In the genomic region with DNA sequence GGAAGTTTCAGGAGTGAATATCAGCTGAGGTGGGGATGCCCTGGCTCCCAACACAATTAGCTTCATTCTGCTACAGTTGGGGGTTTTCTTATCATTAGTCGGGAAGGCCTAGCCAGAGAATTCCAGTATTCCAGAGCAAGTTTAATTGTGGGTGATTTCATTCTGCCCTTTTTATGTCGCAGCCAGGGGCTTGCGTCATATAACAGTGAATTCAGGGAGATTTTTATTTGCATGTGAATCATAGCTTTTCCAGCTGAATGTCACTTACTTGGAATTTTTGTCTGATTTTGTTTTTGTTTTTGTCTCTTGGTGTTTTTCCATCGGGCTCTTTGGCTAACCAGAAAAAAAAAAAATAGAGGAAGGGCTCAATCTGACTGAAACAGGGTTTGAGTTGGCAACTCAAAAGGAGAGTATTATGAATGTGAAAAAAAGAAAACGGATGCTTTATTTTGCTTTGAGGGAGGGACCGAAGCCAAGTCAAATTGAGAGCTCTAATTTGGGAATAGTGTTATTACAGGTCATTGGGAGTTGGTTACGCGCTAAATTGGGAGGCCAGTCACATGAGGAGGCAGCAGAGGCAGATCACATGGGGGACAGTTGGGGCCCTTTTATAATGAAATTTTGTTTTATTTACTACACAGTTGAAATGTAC, we compare ENCODE assay signal across 9 cellular contexts.
DNase-seq lines count a peak whose midpoint lies in the region; ATAC-seq and TF ChIP-seq lines count a peak whose summit lies in the region.
"Had no signal": no experiment of that assay in that cellular context is flagged by ENCODE, and none has a peak within 500 bp of the region (broad histone marks: within the 10 kb centered on the region; RNA-seq: fewer than 3 reads in every experiment).

No MANE protein-coding gene starts in this region.

- no peaks in the 10 kb centered on the region for H3K9me3 Mint-ChIP-seq in activated naive CD4-positive, alpha-beta T cell treated with anti-CD3 and anti-CD28 coated beads, Interleukin-2, amount 10 ng/mL, durations not matched to agents 7 days and 5 days

- peaks cover 10% of the 10 kb centered on the region for H3K4me1 Mint-ChIP-seq in activated naive CD4-positive, alpha-beta T cell treated with anti-CD3 and anti-CD28 coated beads, Interleukin-2, amount 10 ng/mL, durations not matched to agents 7 days and 5 days

- H3K27ac Mint-ChIP-seq in activated naive CD4-positive, alpha-beta T cell treated with anti-CD3 and anti-CD28 coated beads, Interleukin-2, amount 10 ng/mL, durations not matched to agents 7 days and 5 days, result no peak overlapping the region

- no peaks in the 10 kb centered on the region for H3K36me3 ChIP-seq in skeletal muscle satellite cell (ENCODE audit: insufficient read depth, low read length)

- in situ Hi-C loops in astrocyte of the spinal cord (cut with HindIII; ENCODE audit: low sequenced_read_pairs), result no loop called here

- H3K27me3 ChIP-seq in skeletal muscle satellite cell (ENCODE audit: control insufficient read depth, insufficient read depth, low read length), result no peaks in the 10 kb centered on the region

- H3K4me3 Mint-ChIP-seq in activated naive CD4-positive, alpha-beta T cell treated with anti-CD3 and anti-CD28 coated beads, Interleukin-2, amount 10 ng/mL, durations not matched to agents 7 days and 5 days, result no peak overlapping the region

- CTCF ChIA-PET in HEK293T (lab: Yijun Ruan, JAX), result interaction anchor here (1.7 kb wide), 1 partner anchor 87 kb away, joined by 5 read pairs; no protein-coding TSS in a partner anchor
- CTCF ChIA-PET in activated naive CD4-positive, alpha-beta T cell treated with anti-CD3 and anti-CD28 coated beads, Interleukin-2, amount 10 ng/mL, durations not matched to agents 7 days and 5 days (lab: Charles Lee), result interaction anchor here (1.0 to 3.0 kb wide), 5 partner anchors 9 to 122 kb away, joined by 3 to 9 read pairs (median 5); no protein-coding TSS in a partner anchor

- POLR2A ChIA-PET in HEK293T (lab: Yijun Ruan, JAX), result no interaction called here

- H3K9me3 ChIP-seq in skeletal muscle satellite cell (replicated peaks; ENCODE audit: low read length), result no peaks in the 10 kb centered on the region

- DNase-seq in EL (peak; percentile 93), astrocyte of the spinal cord (ENCODE audit: low read depth, low spot score) (peak; percentile 89), left ventricle myocardium superior (no peak), CD1c-positive myeloid dendritic cell (ENCODE audit: extremely low spot score) (no peak), left colon (no peak), HEK293T (ENCODE audit: extremely low spot score) (no peak)
- DNase-seq in activated naive CD4-positive, alpha-beta T cell treated with anti-CD3 and anti-CD28 coated beads, Interleukin-2, amount 10 ng/mL, durations not matched to agents 7 days and 5 days, result no peak
- DNase-seq: DND-41 had no signal

- ATAC-seq in left ventricle myocardium superior (peak; percentile 76), left colon (no peak)

- peak overlapping the region; percentile 54 for H3K4me2 ChIP-seq in skeletal muscle satellite cell (ENCODE audit: low read length)

- TF ChIP-seq CTCF in astrocyte of the spinal cord (IDR thresholded peaks at IDR 0.05; ENCODE audit: low read depth, low read length), result no peak

- peaks cover 48% of the 10 kb centered on the region for H3K4me1 ChIP-seq in skeletal muscle satellite cell (ENCODE audit: control insufficient read depth, insufficient read depth, low read length)

- H3K4me3 ChIP-seq in astrocyte of the spinal cord (ENCODE audit: low read depth, low read length) (no peak overlapping the region), skeletal muscle satellite cell (ENCODE audit: low read length) (peak overlapping the region; percentile 10)

- intact Hi-C loops in left ventricle myocardium superior (cut with micrococcal nuclease), result no loop called here
- intact Hi-C loops in left colon (cut with DNase I, micrococcal nuclease), result no loop called here

- H3K36me3 Mint-ChIP-seq in activated naive CD4-positive, alpha-beta T cell treated with anti-CD3 and anti-CD28 coated beads, Interleukin-2, amount 10 ng/mL, durations not matched to agents 7 days and 5 days, result no peaks in the 10 kb centered on the region

- peak overlapping the region; percentile 53 for H3K9ac ChIP-seq in skeletal muscle satellite cell (ENCODE audit: low read depth, low read length)

- H3K27me3 Mint-ChIP-seq in activated naive CD4-positive, alpha-beta T cell treated with anti-CD3 and anti-CD28 coated beads, Interleukin-2, amount 10 ng/mL, durations not matched to agents 7 days and 5 days, result peaks cover 36% of the 10 kb centered on the region

TF ChIP-seq in HEK293T, 16 proteins besides CTCF, POLR2A, EP300 and RAD21:
- no peak for TF ChIP-seq HDGF (IDR thresholded peaks at IDR 0.05; ENCODE audit: borderline replicate concordance)

Comparison
In these comparisons a context has a peak if more than half of its experiments do, and no peak if none do; other contexts are left out.
1. DNase-seq: peak in EL (single experiment) and astrocyte of the spinal cord (single experiment); none in left ventricle myocardium superior (single experiment), CD1c-positive myeloid dendritic cell (single experiment), left colon (0 of 2), HEK293T (single experiment) and activated naive CD4-positive, alpha-beta T cell treated with anti-CD3 and anti-CD28 coated beads, Interleukin-2, amount 10 ng/mL, durations not matched to agents 7 days and 5 days (single experiment).